ENCODE assay signal across 10 cellular contexts in genomic region chr4:159582685-159583084, GRCh38.
"Had no signal": no experiment of that assay in that cellular context is flagged by ENCODE, and none has a peak within 500 bp of the region (broad histone marks: within the 10 kb centered on the region; RNA-seq: fewer than 3 reads in every experiment).

No MANE protein-coding gene starts in this region.

- ATAC-seq: HCT116, K562 had no signal

- H3K36me3 ChIP-seq: HAP-1 had no signal

- DNase-seq: GM23248, GOT3, H7, HFFc6, IMR-90, KG1 had no signal

- H3K27ac ChIP-seq: GM23248, HL-60 had no signal

- H3K4me1 ChIP-seq: HAP-1 had no signal

- H3K4me3 ChIP-seq: GM23248, HAP-1, K562 had no signal

- FAIRE-seq: K562 had no signal

- H3K9me3 ChIP-seq: HAP-1 had no signal
